ENCODE assay signal across 25 cellular contexts in the genomic region with DNA sequence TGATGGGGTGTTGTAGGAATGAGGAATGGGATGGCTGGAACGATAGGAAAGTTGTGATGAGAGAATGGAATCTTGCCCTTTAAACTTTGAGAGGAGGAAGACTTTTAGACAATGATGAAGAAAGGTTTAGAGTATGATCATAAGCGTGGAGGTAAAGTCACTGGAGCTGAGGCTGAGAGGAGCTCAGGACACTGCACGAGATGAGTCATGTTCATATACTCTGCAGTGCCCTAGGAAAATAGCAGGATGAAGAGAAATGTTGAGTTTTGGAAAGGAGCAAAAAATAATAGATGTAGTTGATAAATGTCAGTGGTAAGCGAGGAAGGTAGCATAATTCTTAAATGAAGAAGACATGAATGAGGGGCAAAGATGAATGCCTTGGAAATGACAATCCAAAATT.
"Had no signal": no experiment of that assay in that cellular context is flagged by ENCODE, and none has a peak within 500 bp of the region (broad histone marks: within the 10 kb centered on the region; RNA-seq: fewer than 3 reads in every experiment).

No MANE protein-coding gene starts in this region.

- H3K9me3 Mint-ChIP-seq: effector memory CD8-positive, alpha-beta T cell; natural killer cell treated with Interleukin-12 subunit alpha and Interleukin-12 subunit beta and Interleukin-15 and Interleukin-18, amount 100 ng/mL, for 72 hours had no signal

- DNase-seq: activated CD4-positive, alpha-beta memory T cell treated with anti-CD3 and anti-CD28 coated beads, Interleukin-2, amount 10 ng/mL, durations not matched to agents 7 days and 5 days; activated CD4-positive, alpha-beta T cell treated with anti-CD3 and anti-CD28 coated beads for 1 hour; activated CD4-positive, alpha-beta T cell treated with anti-CD3 and anti-CD28 coated beads, Interleukin-2, amount 10 ng/mL, durations not matched to agents 7 days and 5 days; activated CD8-positive, alpha-beta memory T cell treated with anti-CD3 and anti-CD28 coated beads, Interleukin-2, amount 10 ng/mL, durations not matched to agents 7 days and 5 days; activated naive CD4-positive, alpha-beta T cell; activated T-cell treated with anti-CD3 and anti-CD28 coated beads, Interleukin-2, amount 50 U/mL, for 72 hours; anterior cingulate cortex; body of pancreas; effector memory CD8-positive, alpha-beta T cell; hypothalamus; immature natural killer cell; mucosa of descending colon; posterior cingulate gyrus; right cardiac atrium; stimulated activated CD4-positive, alpha-beta T cell treated with anti-CD3 and anti-CD28 coated beads, Interleukin-2, amount 100 ng/mL, for 48 hours; stimulated activated naive CD8-positive, alpha-beta T cell treated with anti-CD3 and anti-CD28 coated beads, Interleukin-15, amount 100 ng/mL, for 72 hours; substantia nigra; T-helper 2 cell had no signal

- H3K27me3 ChIP-seq: body of pancreas, cardiac muscle cell, vagina had no signal

- H3K36me3 Mint-ChIP-seq: immature natural killer cell; natural killer cell treated with Interleukin-12 subunit alpha and Interleukin-12 subunit beta and Interleukin-15 and Interleukin-18, amount 100 ng/mL, for 72 hours; type B pancreatic cell had no signal

- H3K4me1 ChIP-seq: body of pancreas, vagina had no signal

- H3K27ac Mint-ChIP-seq: activated CD4-positive, alpha-beta memory T cell treated with anti-CD3 and anti-CD28 coated beads, Interleukin-2, amount 10 ng/mL, durations not matched to agents 7 days and 5 days; activated CD4-positive, alpha-beta T cell treated with anti-CD3 and anti-CD28 coated beads, Interleukin-2, amount 10 ng/mL, durations not matched to agents 7 days and 5 days; activated CD8-positive, alpha-beta memory T cell treated with anti-CD3 and anti-CD28 coated beads, Interleukin-2, amount 10 ng/mL, durations not matched to agents 7 days and 5 days; activated naive CD4-positive, alpha-beta T cell treated with anti-CD3 and anti-CD28 coated beads, Interleukin-2, amount 50 U/mL, for 72 hours; activated T-cell treated with anti-CD3 and anti-CD28 coated beads, Interleukin-2, amount 50 U/mL, for 72 hours; effector memory CD8-positive, alpha-beta T cell; immature natural killer cell; natural killer cell treated with Interleukin-12 subunit alpha and Interleukin-12 subunit beta and Interleukin-15 and Interleukin-18, amount 100 ng/mL, for 72 hours; type B pancreatic cell; WTC11 had no signal

- H3K9me3 ChIP-seq: body of pancreas, mucosa of descending colon, vagina had no signal

- H3K4me1 Mint-ChIP-seq: immature natural killer cell, WTC11 had no signal

- H3K4me3 Mint-ChIP-seq: activated CD4-positive, alpha-beta memory T cell treated with anti-CD3 and anti-CD28 coated beads, Interleukin-2, amount 10 ng/mL, durations not matched to agents 7 days and 5 days; activated CD4-positive, alpha-beta T cell treated with anti-CD3 and anti-CD28 coated beads, Interleukin-2, amount 10 ng/mL, durations not matched to agents 7 days and 5 days; activated CD8-positive, alpha-beta memory T cell treated with anti-CD3 and anti-CD28 coated beads, Interleukin-2, amount 10 ng/mL, durations not matched to agents 7 days and 5 days; activated T-cell treated with anti-CD3 and anti-CD28 coated beads, Interleukin-2, amount 50 U/mL, for 72 hours; effector memory CD8-positive, alpha-beta T cell; immature natural killer cell; natural killer cell treated with Interleukin-12 subunit alpha and Interleukin-12 subunit beta and Interleukin-15 and Interleukin-18, amount 100 ng/mL, for 72 hours; stimulated activated naive CD8-positive, alpha-beta T cell treated with anti-CD3 and anti-CD28 coated beads, Interleukin-15, amount 100 ng/mL, for 72 hours; type B pancreatic cell; WTC11 had no signal

- H3K27me3 Mint-ChIP-seq: stimulated activated naive CD8-positive, alpha-beta T cell treated with anti-CD3 and anti-CD28 coated beads, Interleukin-15, amount 100 ng/mL, for 72 hours; type B pancreatic cell had no signal

- ATAC-seq: activated CD8-positive, alpha-beta memory T cell treated with anti-CD3 and anti-CD28 coated beads, Interleukin-2, amount 10 ng/mL, durations not matched to agents 7 days and 5 days; body of pancreas; effector memory CD8-positive, alpha-beta T cell; mucosa of descending colon; natural killer cell treated with Interleukin-12 subunit alpha and Interleukin-12 subunit beta and Interleukin-15 and Interleukin-18, amount 100 ng/mL, for 72 hours; right cardiac atrium; stimulated activated naive CD8-positive, alpha-beta T cell treated with anti-CD3 and anti-CD28 coated beads, Interleukin-15, amount 100 ng/mL, for 72 hours; WTC11 had no signal

- H3K36me3 ChIP-seq: cardiac muscle cell, vagina had no signal

- H3K27ac ChIP-seq: body of pancreas, cardiac muscle cell, coronary artery, vagina had no signal

- H3K4me3 ChIP-seq: body of pancreas, cardiac muscle cell, coronary artery, mucosa of descending colon, vagina had no signal
